ENCODE assay signal across 7 cellular contexts in the genomic region with DNA sequence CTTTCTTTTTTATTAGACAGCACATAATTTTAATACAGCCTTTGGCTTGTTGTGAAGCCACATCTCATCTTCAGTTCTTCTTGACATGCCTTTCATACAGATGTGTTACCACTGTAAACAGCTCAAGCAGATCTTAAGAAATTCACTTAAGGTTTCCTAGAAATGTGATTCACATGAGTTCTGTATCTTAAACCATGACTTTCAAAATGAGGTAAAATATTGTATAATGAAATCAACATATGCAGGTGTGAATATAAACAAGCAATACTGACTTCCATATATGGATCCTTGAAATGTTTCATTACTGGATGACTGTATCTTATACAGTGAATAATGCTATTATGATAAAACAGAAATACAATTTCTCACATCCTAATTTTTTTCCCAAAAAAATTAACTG.
DNase-seq lines count a peak whose midpoint lies in the region; ATAC-seq, FAIRE-seq and TF ChIP-seq lines count a peak whose summit lies in the region.
"Not testable (repeated sequence)": the region's sequence is repeated elsewhere in the genome, so short reads cannot be mapped to it uniquely, and the experiment has no call there.

No MANE protein-coding gene starts in this region.

- not testable (repeated sequence) for H3K36me3 Mint-ChIP-seq in activated CD8-positive, alpha-beta memory T cell treated with anti-CD3 and anti-CD28 coated beads, Interleukin-2, amount 10 ng/mL, durations not matched to agents 7 days and 5 days; chondrocyte (ENCODE audit: low read depth)
- peaks cover 17% of the 10 kb centered on the region for H3K36me3 Mint-ChIP-seq in activated T-helper 17 cell treated with anti-CD3 and anti-CD28 coated beads, Interleukin-2, amount 50 U/mL, for 72 hours (ENCODE audit: low read depth)

- not testable (repeated sequence) for H3K27ac Mint-ChIP-seq in activated CD8-positive, alpha-beta memory T cell treated with anti-CD3 and anti-CD28 coated beads, Interleukin-2, amount 10 ng/mL, durations not matched to agents 7 days and 5 days
- H3K27ac Mint-ChIP-seq in activated T-helper 17 cell treated with anti-CD3 and anti-CD28 coated beads, Interleukin-2, amount 50 U/mL, for 72 hours = peak overlapping the region; percentile 51
- peak overlapping the region; percentile 65 for H3K27ac Mint-ChIP-seq in chondrocyte (ENCODE audit: unreplicated experiment)

- FAIRE-seq in TTC549 (lab: Jason Lieb, UNC) (peak; percentile 11), islet of Langerhans (lab: Jason Lieb, UNC) (peak; percentile 24), urothelium cell line (lab: Jason Lieb, UNC) (peak; percentile 13)

- peak; percentile 39 for ATAC-seq in activated CD8-positive, alpha-beta memory T cell treated with anti-CD3 and anti-CD28 coated beads, Interleukin-2, amount 10 ng/mL, durations not matched to agents 7 days and 5 days
- ATAC-seq in activated T-helper 17 cell treated with anti-CD3 and anti-CD28 coated beads, Interleukin-2, amount 50 U/mL, for 72 hours (replicated peaks) = peak; percentile 89

- not testable (repeated sequence) for H3K27me3 Mint-ChIP-seq in activated CD8-positive, alpha-beta memory T cell treated with anti-CD3 and anti-CD28 coated beads, Interleukin-2, amount 10 ng/mL, durations not matched to agents 7 days and 5 days; activated T-helper 17 cell treated with anti-CD3 and anti-CD28 coated beads, Interleukin-2, amount 50 U/mL, for 72 hours; chondrocyte (ENCODE audit: low read depth)

- peak; percentile 17 for DNase-seq in AG09309 (ENCODE audit: low read depth)
- DNase-seq in activated CD8-positive, alpha-beta memory T cell treated with anti-CD3 and anti-CD28 coated beads, Interleukin-2, amount 10 ng/mL, durations not matched to agents 7 days and 5 days; chondrocyte (ENCODE audit: low spot score); urothelium cell line (ENCODE audit: low spot score): not testable (repeated sequence)

- not testable (repeated sequence) for H3K4me1 Mint-ChIP-seq in activated CD8-positive, alpha-beta memory T cell treated with anti-CD3 and anti-CD28 coated beads, Interleukin-2, amount 10 ng/mL, durations not matched to agents 7 days and 5 days; activated T-helper 17 cell treated with anti-CD3 and anti-CD28 coated beads, Interleukin-2, amount 50 U/mL, for 72 hours; chondrocyte (ENCODE audit: low read depth)

- CTCF ChIA-PET in activated CD8-positive, alpha-beta memory T cell treated with anti-CD3 and anti-CD28 coated beads, Interleukin-2, amount 10 ng/mL, durations not matched to agents 7 days and 5 days (lab: Charles Lee) = not testable (repeated sequence)

- not testable (repeated sequence) for H3K4me3 Mint-ChIP-seq in activated CD8-positive, alpha-beta memory T cell treated with anti-CD3 and anti-CD28 coated beads, Interleukin-2, amount 10 ng/mL, durations not matched to agents 7 days and 5 days; activated T-helper 17 cell treated with anti-CD3 and anti-CD28 coated beads, Interleukin-2, amount 50 U/mL, for 72 hours; chondrocyte (ENCODE audit: unreplicated experiment)

- H3K4me3 ChIP-seq in AG09309 (ENCODE audit: control insufficient read depth, low read depth, low read length) = not testable (repeated sequence)

- not testable (repeated sequence) for H3K9me3 Mint-ChIP-seq in activated CD8-positive, alpha-beta memory T cell treated with anti-CD3 and anti-CD28 coated beads, Interleukin-2, amount 10 ng/mL, durations not matched to agents 7 days and 5 days (ENCODE audit: low read depth); activated T-helper 17 cell treated with anti-CD3 and anti-CD28 coated beads, Interleukin-2, amount 50 U/mL, for 72 hours; chondrocyte (ENCODE audit: low read depth)

- not testable (repeated sequence) for TF ChIP-seq CTCF in AG09309 (IDR thresholded peaks at IDR 0.05; ENCODE audit: control insufficient read depth, insufficient read depth, low read depth, low read length, missing control alignments); chondrocyte (IDR thresholded peaks at IDR 0.05)
